Comparison of ENCODE assay signal across 11 cellular contexts in the genomic region with DNA sequence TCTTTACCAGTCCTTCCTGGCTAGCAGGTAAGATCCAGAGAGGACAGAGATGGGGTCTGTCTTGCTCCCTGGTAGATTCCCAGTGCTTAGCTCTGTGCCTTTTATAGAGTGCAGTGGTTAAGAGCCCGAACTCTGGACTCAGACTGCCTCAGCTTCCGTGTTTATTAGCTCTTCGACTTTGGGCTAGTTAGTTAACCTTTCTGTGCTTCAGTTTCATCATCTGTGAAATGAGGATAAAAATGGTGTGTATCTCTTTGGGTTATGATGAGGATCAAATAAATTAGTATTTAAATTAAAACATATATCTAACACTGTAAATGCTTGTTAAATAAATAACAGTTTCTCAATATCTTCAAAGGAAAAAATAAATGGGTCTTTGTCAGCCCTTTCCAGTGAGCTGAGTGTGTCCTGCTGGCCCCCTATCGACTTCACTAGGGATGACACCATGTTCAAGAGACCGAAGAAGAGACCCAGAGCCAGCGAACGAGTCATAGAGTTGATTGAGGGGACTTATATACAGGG. TPM values are rescaled to one million over a fixed set of nuclear protein-coding genes. Genes with fewer than 3 reads are reported as not detected.
DNase-seq lines count a peak whose midpoint lies in the region; ATAC-seq and TF ChIP-seq lines count a peak whose summit lies in the region.
"Had no signal": no experiment of that assay in that cellular context is flagged by ENCODE, and none has a peak within 500 bp of the region (broad histone marks: within the 10 kb centered on the region; RNA-seq: fewer than 3 reads in every experiment).

No MANE protein-coding gene starts in this region.

- ATAC-seq in HG02623 (IDR thresholded peaks at IDR 0.05; ENCODE audit: unreplicated experiment), result no peak
- ATAC-seq: T-cell had no signal

- no peak overlapping the region for H3K27ac Mint-ChIP-seq in MCF 10A (ENCODE audit: low read depth, unreplicated experiment)
- H3K27ac Mint-ChIP-seq: dendritic cell treated with granulocyte-macrophage colony-stimulating factor and Interleukin-4, amounts not matched to agents 40 ng/mL and 50 ng/mL, for 4 days; T-cell had no signal

- H3K27ac ChIP-seq in mammary epithelial cell (ENCODE audit: insufficient read depth, low read depth, low read length), result no peak overlapping the region
- no peak overlapping the region for H3K27ac ChIP-seq in OCI-LY3 (ENCODE audit: low read length)
- H3K27ac ChIP-seq in transverse colon, result peak overlapping the region; percentile 70 to 75 (median 72)
- H3K27ac ChIP-seq in right atrium auricular region, result no peak overlapping the region
- H3K27ac ChIP-seq: HL-60 had no signal

- H3K27me3 ChIP-seq in mammary epithelial cell (ENCODE audit: insufficient read depth, low read length) (no peaks in the 10 kb centered on the region), OCI-LY3 (ENCODE audit: low read depth, low read length) (0 out of 2 replicates have a peak, but pooled peaks cover 12% of the 10 kb centered on the region), transverse colon (no peaks in the 10 kb centered on the region), right atrium auricular region (no peaks in the 10 kb centered on the region)

- TF ChIP-seq POLR2A in transverse colon (IDR thresholded peaks at IDR 0.05), result peak; percentile 28

- H3K9ac ChIP-seq in mammary epithelial cell (ENCODE audit: insufficient read depth, low read length) (no peak overlapping the region), OCI-LY3 (ENCODE audit: low read length) (no peak overlapping the region)

- H3K4me3 ChIP-seq in mammary epithelial cell (replicated peaks in 1 of 3; ENCODE audit: insufficient read depth in 1 of 3, low read depth in 2 of 3, low read length in 3 of 3) (no peak overlapping the region), OCI-LY3 (ENCODE audit: low read length) (no peak overlapping the region), fibroblast of pulmonary artery (replicated peaks; ENCODE audit: low read depth, low read length) (no peak overlapping the region), transverse colon (no peak overlapping the region), right atrium auricular region (no peak overlapping the region)

- H3K4me2 ChIP-seq in mammary epithelial cell (ENCODE audit: insufficient read depth, low read depth, low read length) (no peak overlapping the region), OCI-LY3 (ENCODE audit: low read length) (peak overlapping the region; percentile 63)

- H3K4me3 Mint-ChIP-seq in MCF 10A (ENCODE audit: unreplicated experiment), result no peak overlapping the region
- H3K4me3 Mint-ChIP-seq: dendritic cell treated with granulocyte-macrophage colony-stimulating factor and Interleukin-4, amounts not matched to agents 40 ng/mL and 50 ng/mL, for 4 days; T-cell had no signal

- peaks cover 16% of the 10 kb centered on the region for H3K4me1 Mint-ChIP-seq in MCF 10A (ENCODE audit: insufficient read depth, unreplicated experiment)

- TF ChIP-seq EP300 in transverse colon (IDR thresholded peaks at IDR 0.05; ENCODE audit: low read depth), result no peak

- H4K20me1 ChIP-seq in mammary epithelial cell (ENCODE audit: insufficient read depth, low read length) (no peaks in the 10 kb centered on the region), OCI-LY3 (ENCODE audit: insufficient read depth, low read length) (peaks cover 40% of the 10 kb centered on the region)

- no peak for DNase-seq in mammary epithelial cell
- DNase-seq in MCF 10A (ENCODE audit: unreplicated experiment), result no peak
- DNase-seq in fibroblast of pulmonary artery (ENCODE audit: low read depth), result peak; percentile 21
- DNase-seq in transverse colon, result peak; percentile 35
- DNase-seq in HPDE6-E6E7 (ENCODE audit: extremely low spot score), result no peak
- DNase-seq in right atrium auricular region (ENCODE audit: low spot score), result no peak
- DNase-seq: T-cell had no signal

- no peaks in the 10 kb centered on the region for H3K27me3 Mint-ChIP-seq in MCF 10A (ENCODE audit: insufficient read depth, unreplicated experiment)
- H3K27me3 Mint-ChIP-seq: dendritic cell treated with granulocyte-macrophage colony-stimulating factor and Interleukin-4, amounts not matched to agents 40 ng/mL and 50 ng/mL, for 4 days; T-cell had no signal

- intact Hi-C loops in mammary epithelial cell (cut with micrococcal nuclease) (no loop called here), MCF 10A (cut with micrococcal nuclease) (no loop called here), transverse colon (cut with DNase I; ENCODE audit: low total_unique reads) (no loop called here)

- POLR2A ChIA-PET in MCF 10A (lab: Yijun Ruan, JAX), result interaction anchor here (1.0 kb wide), 1 partner anchor 11 kb away, joined by 4 read pairs; no protein-coding TSS in a partner anchor

- no peaks in the 10 kb centered on the region for H3K36me3 ChIP-seq in mammary epithelial cell (ENCODE audit: insufficient read depth, low read length)
- peaks cover 3% of the 10 kb centered on the region for H3K36me3 ChIP-seq in OCI-LY3 (replicated peaks; ENCODE audit: low read depth, low read length)
- H3K36me3 ChIP-seq in transverse colon, result no peaks in the 10 kb centered on the region
- H3K36me3 ChIP-seq in right atrium auricular region, result no peaks in the 10 kb centered on the region

- H2AFZ ChIP-seq in mammary epithelial cell (ENCODE audit: low read depth, low read length) (no peak overlapping the region), OCI-LY3 (ENCODE audit: low read depth, low read length) (no peak overlapping the region)

- CTCF ChIA-PET in mammary epithelial cell (lab: Charles Lee; ENCODE audit: low non-redundant PET) (no interaction called here), MCF 10A (lab: Yijun Ruan, JAX) (interaction anchor here (0.6 to 0.7 kb wide), 2 partner anchors 30 to 263 kb away, joined by 3 read pairs; no protein-coding TSS in a partner anchor)

- H3K9me3 ChIP-seq in mammary epithelial cell (replicated peaks; ENCODE audit: insufficient read depth, low read length), result no peaks in the 10 kb centered on the region
- H3K9me3 ChIP-seq in OCI-LY3 (ENCODE audit: insufficient read depth, low read length), result 0 out of 2 replicates have a peak, but pooled peaks cover 4% of the 10 kb centered on the region
- H3K9me3 ChIP-seq in transverse colon, result no peaks in the 10 kb centered on the region
- no peaks in the 10 kb centered on the region for H3K9me3 ChIP-seq in right atrium auricular region

- peak; percentile 13 to 28 for TF ChIP-seq CTCF in mammary epithelial cell (conservative IDR thresholded peaks at IDR 0.05 in 1 of 2, IDR thresholded peaks at IDR 0.05 in 1 of 2; ENCODE audit: extremely low read depth in 1 of 2, insufficient read depth in 1 of 2, low read depth in 1 of 2, low read length in 2 of 2)
- TF ChIP-seq CTCF in MCF 10A (IDR thresholded peaks at IDR 0.05; ENCODE audit: unreplicated experiment), result no peak
- peak; percentile 78 for TF ChIP-seq CTCF in OCI-LY3 (IDR thresholded peaks at IDR 0.05; ENCODE audit: low read depth, low read length)
- TF ChIP-seq CTCF in fibroblast of pulmonary artery (IDR thresholded peaks at IDR 0.05; ENCODE audit: low read length, missing control alignments), result peak; percentile 21
- peak; percentile 8 to 60 (median 35) for TF ChIP-seq CTCF in transverse colon (IDR thresholded peaks at IDR 0.05)
- no peak for TF ChIP-seq CTCF in right atrium auricular region (IDR thresholded peaks at IDR 0.05)

- dilution Hi-C loops in mammary epithelial cell (cut with HindIII; ENCODE audit: low sequenced_read_pairs), result no loop called here

- H3K79me2 ChIP-seq in mammary epithelial cell (ENCODE audit: insufficient read depth, low read length) (peaks cover 95% of the 10 kb centered on the region), OCI-LY3 (ENCODE audit: low read length) (peaks cover 28% of the 10 kb centered on the region; the same call in 1 of the 2 replicates)

- H3K4me1 ChIP-seq in mammary epithelial cell (ENCODE audit: insufficient read depth, low read length), result peaks cover 15% of the 10 kb centered on the region
- peaks cover 43% of the 10 kb centered on the region for H3K4me1 ChIP-seq in OCI-LY3 (ENCODE audit: low read length)
- H3K4me1 ChIP-seq in transverse colon, result peaks cover 0 to 43% (median 32%) of the 10 kb centered on the region in 4 donors
- peaks cover 0 to 21% of the 10 kb centered on the region in 2 donors for H3K4me1 ChIP-seq in right atrium auricular region

- H3K36me3 Mint-ChIP-seq in MCF 10A (ENCODE audit: insufficient read depth, unreplicated experiment), result no peaks in the 10 kb centered on the region

- 97% methylated on average over 7 of the region's 7 CpGs for whole genome bisulfite sequencing in mammary epithelial cell (ENCODE audit: low coverage, missing lambda C conversion rate)
- WGBS in transverse colon (ENCODE audit: low coverage in 1 of 2), 2 donors, result 41 to 68% methylated on average over 4 to 7 of the region's 7 CpGs

- in situ Hi-C loops in mammary epithelial cell (cut with MboI; ENCODE audit: low sequenced_read_pairs in 2 of 2) (no loop called here), transverse colon (cut with MboI; ENCODE audit: low pct_ligation_motif_present in 1 of 4, low pct_unique_long_range_greater_than_20kb in 1 of 4, low sequenced_read_pairs in 3 of 4) (no loop called here)

- BruUV-seq in mammary epithelial cell (replicated peaks; lab: Mats Ljungman, UMichigan), result no TSS peak
- no TSS peak for BruUV-seq in MCF 10A (replicated peaks; lab: Mats Ljungman, UMichigan)

- no peaks in the 10 kb centered on the region for H3K9me3 Mint-ChIP-seq in MCF 10A (ENCODE audit: unreplicated experiment)
- H3K9me3 Mint-ChIP-seq: dendritic cell treated with granulocyte-macrophage colony-stimulating factor and Interleukin-4, amounts not matched to agents 40 ng/mL and 50 ng/mL, for 4 days; T-cell had no signal

RNA-seq across cellular contexts. Expression of a gene that starts 38.2 kb away (rescaled TPM):
- total RNA-seq in mammary epithelial cell (10 to 100 TPM; 34.9 to 74.5 TPM), MCF 10A (2022) (24.3 and 27.4 TPM in 2 replicates), transverse colon (10 to 100 TPM; 42.3 to 62.1 (median 50.6) TPM), right atrium auricular region (10 to 100 TPM; 59.4 to 74.5 TPM)
- 15.4 TPM for polyA plus RNA-seq in mammary epithelial cell
- 40.2 TPM for polyA minus RNA-seq in mammary epithelial cell

Comparison
In these comparisons a context has a peak if more than half of its experiments do, and no peak if none do; other contexts are left out.
1. CTCF ChIP-seq: peak in mammary epithelial cell (2 of 2), OCI-LY3 (single experiment), fibroblast of pulmonary artery (single experiment) and transverse colon (5 of 5); none in MCF 10A (single experiment) and right atrium auricular region (0 of 2).
2. DNase-seq: peak in fibroblast of pulmonary artery (single experiment) and transverse colon (single experiment); none in mammary epithelial cell (single experiment), MCF 10A (single experiment), HPDE6-E6E7 (single experiment) and right atrium auricular region (single experiment).
3. H3K27ac ChIP-seq: peak in transverse colon (4 of 4); none in mammary epithelial cell (single experiment), OCI-LY3 (single experiment) and right atrium auricular region (0 of 2).